In genomic region chr19:28633223-28634030, GRCh38 we compare ENCODE assay signal across 8 cellular contexts.
DNase-seq lines count a peak whose midpoint lies in the region; ATAC-seq and TF ChIP-seq lines count a peak whose summit lies in the region.

No MANE protein-coding gene starts in this region.

- no peak overlapping the region for H3K4me3 Mint-ChIP-seq in activated naive CD8-positive, alpha-beta T cell treated with anti-CD3 and anti-CD28 coated beads for 36 hours

- H3K79me2 ChIP-seq in PC-9 (ENCODE audit: low read depth): no peaks in the 10 kb centered on the region

- CTCF ChIA-PET in PC-9 (lab: Charles Lee): no interaction called here

- no peak overlapping the region for H3K4me3 ChIP-seq in PC-9

- H3K4me1 ChIP-seq in PC-9 (replicated peaks; ENCODE audit: insufficient read depth): no peaks in the 10 kb centered on the region

- peak; percentile 93 for TF ChIP-seq CTCF in PC-9 (conservative IDR thresholded peaks at IDR 0.05)

- no peaks in the 10 kb centered on the region for H3K9me3 ChIP-seq in PC-9 (ENCODE audit: insufficient read depth, low read depth)

- POLR2A ChIA-PET in PC-9 (lab: Charles Lee; ENCODE audit: unreplicated experiment): no interaction called here

- no peak for ATAC-seq in HG03432 (IDR thresholded peaks at IDR 0.05; ENCODE audit: unreplicated experiment)
- no peak for ATAC-seq in HG02840 (IDR thresholded peaks at IDR 0.05; ENCODE audit: low FRiP score, unreplicated experiment)

- no peaks in the 10 kb centered on the region for H3K27me3 Mint-ChIP-seq in activated naive CD8-positive, alpha-beta T cell treated with anti-CD3 and anti-CD28 coated beads for 36 hours

- no peak overlapping the region for H2AFZ ChIP-seq in PC-9

- no peaks in the 10 kb centered on the region for H3K9me2 ChIP-seq in PC-9 (ENCODE audit: insufficient read depth)

- H3K4me1 Mint-ChIP-seq in activated naive CD8-positive, alpha-beta T cell treated with anti-CD3 and anti-CD28 coated beads for 36 hours: no peaks in the 10 kb centered on the region

- intact Hi-C loops in PC-9 (cut with micrococcal nuclease; ENCODE audit: unreplicated experiment): loop anchor here (2.0 kb wide), 1 partner anchor 165 kb away; no protein-coding TSS in a partner anchor

- H3K36me3 Mint-ChIP-seq in activated naive CD8-positive, alpha-beta T cell treated with anti-CD3 and anti-CD28 coated beads for 36 hours: no peaks in the 10 kb centered on the region

- H3K27ac Mint-ChIP-seq in activated naive CD8-positive, alpha-beta T cell treated with anti-CD3 and anti-CD28 coated beads for 36 hours: no peak overlapping the region

- no peaks in the 10 kb centered on the region for H3K36me3 ChIP-seq in PC-9 (ENCODE audit: low read depth)

- BruUV-seq in PC-9 (replicated peaks; lab: Mats Ljungman, UMichigan): no TSS peak

- H3K27me3 ChIP-seq in PC-9 (ENCODE audit: insufficient read depth, low read depth): peaks cover 3% of the 10 kb centered on the region; the same call in 1 of the 2 replicates

- no peak overlapping the region for H3K27ac ChIP-seq in PC-9

- H3K9me3 Mint-ChIP-seq in activated naive CD8-positive, alpha-beta T cell treated with anti-CD3 and anti-CD28 coated beads for 36 hours: peaks cover 4% of the 10 kb centered on the region

- DNase-seq in COLO829 (ENCODE audit: low spot score) (peak; percentile 66), HS-27A (ENCODE audit: low read depth) (peak; percentile 8), PC-9 (peak in 1 of 2 experiments; percentile 34), iris pigment epithelial cell (ENCODE audit: low read depth) (peak; percentile 3)
- peak; percentile 40 for DNase-seq in activated naive CD8-positive, alpha-beta T cell treated with anti-CD3 and anti-CD28 coated beads for 36 hours
- peak; percentile 36 for DNase-seq in stimulated activated CD4-positive, alpha-beta T cell treated with anti-CD3 and anti-CD28 coated beads, Interleukin-4, amount 100 ng/mL, for 1 hour

- no peaks in the 10 kb centered on the region for H4K20me1 ChIP-seq in PC-9 (ENCODE audit: insufficient read depth)

- no peaks in the 10 kb centered on the region for H3F3A ChIP-seq in PC-9 (ENCODE audit: insufficient read depth, low read depth)

- no peak overlapping the region for H3K4me2 ChIP-seq in PC-9
